In genomic region chr2:231037202-231037730, GRCh38 we compare ENCODE assay signal across 1 cellular context.
A peak's percentile ranks its signal among the peaks of the same experiment; 100 is the strongest.
TF ChIP-seq lines count a peak whose summit lies in the region.

TSS of gene C2orf72 (plus strand) at chr2:231037523. CDS start at chr2:231037566, 43 bp downstream.

TF ChIP-seq in HepG2, 621 proteins besides CTCF, POLR2A, EP300 and RAD21 (continued from another document and continues in another):
- TF ChIP-seq, protein P1, sequence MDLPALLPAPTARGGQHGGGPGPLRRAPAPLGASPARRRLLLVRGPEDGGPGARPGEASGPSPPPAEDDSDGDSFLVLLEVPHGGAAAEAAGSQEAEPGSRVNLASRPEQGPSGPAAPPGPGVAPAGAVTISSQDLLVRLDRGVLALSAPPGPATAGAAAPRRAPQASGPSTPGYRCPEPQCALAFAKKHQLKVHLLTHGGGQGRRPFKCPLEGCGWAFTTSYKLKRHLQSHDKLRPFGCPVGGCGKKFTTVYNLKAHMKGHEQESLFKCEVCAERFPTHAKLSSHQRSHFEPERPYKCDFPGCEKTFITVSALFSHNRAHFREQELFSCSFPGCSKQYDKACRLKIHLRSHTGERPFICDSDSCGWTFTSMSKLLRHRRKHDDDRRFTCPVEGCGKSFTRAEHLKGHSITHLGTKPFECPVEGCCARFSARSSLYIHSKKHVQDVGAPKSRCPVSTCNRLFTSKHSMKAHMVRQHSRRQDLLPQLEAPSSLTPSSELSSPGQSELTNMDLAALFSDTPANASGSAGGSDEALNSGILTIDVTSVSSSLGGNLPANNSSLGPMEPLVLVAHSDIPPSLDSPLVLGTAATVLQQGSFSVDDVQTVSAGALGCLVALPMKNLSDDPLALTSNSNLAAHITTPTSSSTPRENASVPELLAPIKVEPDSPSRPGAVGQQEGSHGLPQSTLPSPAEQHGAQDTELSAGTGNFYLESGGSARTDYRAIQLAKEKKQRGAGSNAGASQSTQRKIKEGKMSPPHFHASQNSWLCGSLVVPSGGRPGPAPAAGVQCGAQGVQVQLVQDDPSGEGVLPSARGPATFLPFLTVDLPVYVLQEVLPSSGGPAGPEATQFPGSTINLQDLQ (CRISPR knock-in tag; IDR thresholded peaks at IDR 0.05) = no peak
- TF ChIP-seq ZNF879 (CRISPR knock-in tag; IDR thresholded peaks at IDR 0.05) (no peak), SP5 (CRISPR knock-in tag; IDR thresholded peaks at IDR 0.05; ENCODE audit: borderline replicate concordance, low read depth) (no peak), FUBP1 (CRISPR knock-in tag; IDR thresholded peaks at IDR 0.05; ENCODE audit: borderline replicate concordance) (no peak), DRAP1 (CRISPR knock-in tag; IDR thresholded peaks at IDR 0.05) (no peak), RNF2 (conservative IDR thresholded peaks at IDR 0.05; ENCODE audit: low read depth) (no peak), ZNF30 (CRISPR knock-in tag; IDR thresholded peaks at IDR 0.05) (no peak), SNAI1 (CRISPR knock-in tag; IDR thresholded peaks at IDR 0.05; ENCODE audit: borderline replicate concordance) (no peak), HNRNPH1 (optimal IDR thresholded peaks at IDR 0.05; ENCODE audit: low read depth, low read length) (no peak), ZNF768 (CRISPR knock-in tag; IDR thresholded peaks at IDR 0.05) (no peak; the same call in 1 of the 2 replicates), YY1 (IDR thresholded peaks at IDR 0.05; ENCODE audit: insufficient read depth, insufficient replicate concordance, low read depth, low read length) (peak; percentile 64), REPIN1 (CRISPR knock-in tag; IDR thresholded peaks at IDR 0.05; ENCODE audit: borderline replicate concordance, low read depth) (no peak), ZNF891 (CRISPR knock-in tag; IDR thresholded peaks at IDR 0.05) (no peak), ZNF512 (CRISPR knock-in tag; IDR thresholded peaks at IDR 0.05) (no peak), ZNF225 (CRISPR knock-in tag; IDR thresholded peaks at IDR 0.05) (no peak), RCOR2 (CRISPR knock-in tag; IDR thresholded peaks at IDR 0.05) (0 out of 2 replicates have a peak, but pooled peaks have one; percentile 17), PAF1 (CRISPR knock-in tag; IDR thresholded peaks at IDR 0.05) (no peak), CREB1 (IDR thresholded peaks at IDR 0.05) (no peak), CREB1 (CRISPR knock-in tag; IDR thresholded peaks at IDR 0.05) (no peak), ISX (CRISPR knock-in tag; conservative IDR thresholded peaks at IDR 0.05) (no peak), FOXP1 (IDR thresholded peaks at IDR 0.05) (no peak), FOXP1 (CRISPR knock-in tag; IDR thresholded peaks at IDR 0.05) (no peak), SMYD3 (CRISPR knock-in tag; IDR thresholded peaks at IDR 0.05) (no peak), ZNF333 (CRISPR knock-in tag; IDR thresholded peaks at IDR 0.05; ENCODE audit: borderline replicate concordance) (no peak), ZNF883 (CRISPR knock-in tag; IDR thresholded peaks at IDR 0.05; ENCODE audit: not compliant biosample characterization) (no peak), ZSCAN31 (CRISPR knock-in tag; IDR thresholded peaks at IDR 0.05; ENCODE audit: low read depth) (no peak; the same call in 1 of the 2 replicates), RFXANK (CRISPR knock-in tag; IDR thresholded peaks at IDR 0.05) (no peak), GMEB2 (CRISPR knock-in tag; IDR thresholded peaks at IDR 0.05; ENCODE audit: low read depth) (no peak), ZNF780A (CRISPR knock-in tag; IDR thresholded peaks at IDR 0.05) (0 out of 2 replicates have a peak, but pooled peaks have one; percentile 17), ZNF572 (CRISPR knock-in tag; IDR thresholded peaks at IDR 0.05) (no peak), AGO2 (optimal IDR thresholded peaks at IDR 0.05; ENCODE audit: low read depth, low read length) (no peak), SETDB1 (CRISPR knock-in tag; IDR thresholded peaks at IDR 0.05; ENCODE audit: borderline replicate concordance) (no peak), ZFP1 (CRISPR knock-in tag; IDR thresholded peaks at IDR 0.05) (no peak), ZSCAN29 (CRISPR knock-in tag; conservative IDR thresholded peaks at IDR 0.05) (no peak), CCDC6 (CRISPR knock-in tag; IDR thresholded peaks at IDR 0.05) (no peak), SRF (IDR thresholded peaks at IDR 0.05; ENCODE audit: low read depth, low read length) (no peak), ZNF766 (CRISPR knock-in tag; IDR thresholded peaks at IDR 0.05; ENCODE audit: borderline replicate concordance) (0 out of 2 replicates have a peak, but pooled peaks have one; percentile 34), ZFP41 (CRISPR knock-in tag; IDR thresholded peaks at IDR 0.05; ENCODE audit: borderline replicate concordance) (no peak), ZNF501 (CRISPR knock-in tag; IDR thresholded peaks at IDR 0.05) (no peak), PPARG (CRISPR knock-in tag; conservative IDR thresholded peaks at IDR 0.05) (no peak), NFYC (CRISPR knock-in tag; IDR thresholded peaks at IDR 0.05) (no peak), REXO4 (CRISPR knock-in tag; IDR thresholded peaks at IDR 0.05; ENCODE audit: borderline replicate concordance) (0 out of 2 replicates have a peak, but pooled peaks have one; percentile 24), MAX (IDR thresholded peaks at IDR 0.05) (peak; percentile 58), TRIM22 (IDR thresholded peaks at IDR 0.05) (no peak), EEA1 (CRISPR knock-in tag; IDR thresholded peaks at IDR 0.05; ENCODE audit: borderline replicate concordance) (no peak), KLF12 (CRISPR knock-in tag; IDR thresholded peaks at IDR 0.05; ENCODE audit: borderline replicate concordance) (peak; percentile 81; the same call in 1 of the 2 replicates), PRMT3 (CRISPR knock-in tag; IDR thresholded peaks at IDR 0.05; ENCODE audit: borderline replicate concordance, low read depth) (no peak), ZNF652 (CRISPR knock-in tag; IDR thresholded peaks at IDR 0.05; ENCODE audit: borderline replicate concordance, low read depth) (no peak), THYN1 (CRISPR knock-in tag; IDR thresholded peaks at IDR 0.05; ENCODE audit: borderline replicate concordance, low read depth) (no peak), FOXM1 (CRISPR knock-in tag; IDR thresholded peaks at IDR 0.05) (no peak), NCOR1 (IDR thresholded peaks at IDR 0.05; ENCODE audit: borderline replicate concordance, low read length) (no peak), ZSCAN12 (CRISPR knock-in tag; IDR thresholded peaks at IDR 0.05) (no peak), CHD2 (IDR thresholded peaks at IDR 0.05; ENCODE audit: low read depth, low read length) (no peak)
- TF ChIP-seq, protein P2, sequence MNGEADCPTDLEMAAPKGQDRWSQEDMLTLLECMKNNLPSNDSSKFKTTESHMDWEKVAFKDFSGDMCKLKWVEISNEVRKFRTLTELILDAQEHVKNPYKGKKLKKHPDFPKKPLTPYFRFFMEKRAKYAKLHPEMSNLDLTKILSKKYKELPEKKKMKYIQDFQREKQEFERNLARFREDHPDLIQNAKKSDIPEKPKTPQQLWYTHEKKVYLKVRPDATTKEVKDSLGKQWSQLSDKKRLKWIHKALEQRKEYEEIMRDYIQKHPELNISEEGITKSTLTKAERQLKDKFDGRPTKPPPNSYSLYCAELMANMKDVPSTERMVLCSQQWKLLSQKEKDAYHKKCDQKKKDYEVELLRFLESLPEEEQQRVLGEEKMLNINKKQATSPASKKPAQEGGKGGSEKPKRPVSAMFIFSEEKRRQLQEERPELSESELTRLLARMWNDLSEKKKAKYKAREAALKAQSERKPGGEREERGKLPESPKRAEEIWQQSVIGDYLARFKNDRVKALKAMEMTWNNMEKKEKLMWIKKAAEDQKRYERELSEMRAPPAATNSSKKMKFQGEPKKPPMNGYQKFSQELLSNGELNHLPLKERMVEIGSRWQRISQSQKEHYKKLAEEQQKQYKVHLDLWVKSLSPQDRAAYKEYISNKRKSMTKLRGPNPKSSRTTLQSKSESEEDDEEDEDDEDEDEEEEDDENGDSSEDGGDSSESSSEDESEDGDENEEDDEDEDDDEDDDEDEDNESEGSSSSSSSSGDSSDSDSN (CRISPR knock-in tag; IDR thresholded peaks at IDR 0.05) = no peak; the same call in 1 of the 2 replicates
- TF ChIP-seq, protein P3, sequence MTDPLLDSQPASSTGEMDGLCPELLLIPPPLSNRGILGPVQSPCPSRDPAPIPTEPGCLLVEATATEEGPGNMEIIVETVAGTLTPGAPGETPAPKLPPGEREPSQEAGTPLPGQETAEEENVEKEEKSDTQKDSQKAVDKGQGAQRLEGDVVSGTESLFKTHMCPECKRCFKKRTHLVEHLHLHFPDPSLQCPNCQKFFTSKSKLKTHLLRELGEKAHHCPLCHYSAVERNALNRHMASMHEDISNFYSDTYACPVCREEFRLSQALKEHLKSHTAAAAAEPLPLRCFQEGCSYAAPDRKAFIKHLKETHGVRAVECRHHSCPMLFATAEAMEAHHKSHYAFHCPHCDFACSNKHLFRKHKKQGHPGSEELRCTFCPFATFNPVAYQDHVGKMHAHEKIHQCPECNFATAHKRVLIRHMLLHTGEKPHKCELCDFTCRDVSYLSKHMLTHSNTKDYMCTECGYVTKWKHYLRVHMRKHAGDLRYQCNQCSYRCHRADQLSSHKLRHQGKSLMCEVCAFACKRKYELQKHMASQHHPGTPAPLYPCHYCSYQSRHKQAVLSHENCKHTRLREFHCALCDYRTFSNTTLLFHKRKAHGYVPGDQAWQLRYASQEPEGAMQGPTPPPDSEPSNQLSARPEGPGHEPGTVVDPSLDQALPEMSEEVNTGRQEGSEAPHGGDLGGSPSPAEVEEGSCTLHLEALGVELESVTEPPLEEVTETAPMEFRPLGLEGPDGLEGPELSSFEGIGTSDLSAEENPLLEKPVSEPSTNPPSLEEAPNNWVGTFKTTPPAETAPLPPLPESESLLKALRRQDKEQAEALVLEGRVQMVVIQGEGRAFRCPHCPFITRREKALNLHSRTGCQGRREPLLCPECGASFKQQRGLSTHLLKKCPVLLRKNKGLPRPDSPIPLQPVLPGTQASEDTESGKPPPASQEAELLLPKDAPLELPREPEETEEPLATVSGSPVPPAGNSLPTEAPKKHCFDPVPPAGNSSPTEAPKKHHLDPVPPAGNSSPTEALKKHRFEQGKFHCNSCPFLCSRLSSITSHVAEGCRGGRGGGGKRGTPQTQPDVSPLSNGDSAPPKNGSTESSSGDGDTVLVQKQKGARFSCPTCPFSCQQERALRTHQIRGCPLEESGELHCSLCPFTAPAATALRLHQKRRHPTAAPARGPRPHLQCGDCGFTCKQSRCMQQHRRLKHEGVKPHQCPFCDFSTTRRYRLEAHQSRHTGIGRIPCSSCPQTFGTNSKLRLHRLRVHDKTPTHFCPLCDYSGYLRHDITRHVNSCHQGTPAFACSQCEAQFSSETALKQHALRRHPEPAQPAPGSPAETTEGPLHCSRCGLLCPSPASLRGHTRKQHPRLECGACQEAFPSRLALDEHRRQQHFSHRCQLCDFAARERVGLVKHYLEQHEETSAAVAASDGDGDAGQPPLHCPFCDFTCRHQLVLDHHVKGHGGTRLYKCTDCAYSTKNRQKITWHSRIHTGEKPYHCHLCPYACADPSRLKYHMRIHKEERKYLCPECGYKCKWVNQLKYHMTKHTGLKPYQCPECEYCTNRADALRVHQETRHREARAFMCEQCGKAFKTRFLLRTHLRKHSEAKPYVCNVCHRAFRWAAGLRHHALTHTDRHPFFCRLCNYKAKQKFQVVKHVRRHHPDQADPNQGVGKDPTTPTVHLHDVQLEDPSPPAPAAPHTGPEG (CRISPR knock-in tag; IDR thresholded peaks at IDR 0.05) = no peak
